Comparison of ENCODE assay signal across 32 cellular contexts in the genomic region with DNA sequence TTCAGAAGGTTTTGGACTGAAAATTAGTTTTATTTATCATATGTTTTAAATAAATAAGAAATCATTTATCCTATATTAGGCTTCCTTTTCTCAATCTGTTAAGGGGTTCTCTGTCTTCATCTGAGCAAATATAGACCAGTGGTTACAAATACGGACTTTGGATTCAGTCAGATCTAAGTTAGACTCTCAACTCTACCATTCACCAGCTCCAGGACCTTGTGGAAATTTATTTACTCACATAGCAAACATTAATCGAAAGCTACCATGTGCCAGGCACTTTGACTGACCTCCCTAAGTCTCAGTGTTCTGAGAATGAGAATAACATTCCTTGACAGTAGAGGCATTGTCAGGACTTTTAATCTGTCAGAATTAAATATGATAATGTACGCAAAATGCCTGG. TPM values are rescaled to one million over a fixed set of nuclear protein-coding genes. Genes with fewer than 3 reads are reported as not detected.
"Had no signal": no experiment of that assay in that cellular context is flagged by ENCODE, and none has a peak within 500 bp of the region (broad histone marks: within the 10 kb centered on the region; RNA-seq: fewer than 3 reads in every experiment).

No MANE protein-coding gene starts in this region.

- H2AFZ ChIP-seq: parathyroid adenoma had no signal

- H3K9me3 ChIP-seq: esophagus muscularis mucosa, gastroesophageal sphincter, heart left ventricle, neutrophil, prostate gland, right atrium auricular region, sigmoid colon, spleen, testis, tibial artery had no signal

- H3K4me1 Mint-ChIP-seq: neural crest cell had no signal

- H3K27me3 ChIP-seq: foreskin keratinocyte, gastroesophageal sphincter, neutrophil, right atrium auricular region, sigmoid colon, spleen, testis had no signal

- H3K4me3 ChIP-seq: coronary artery, esophagus muscularis mucosa, gastroesophageal sphincter, heart left ventricle, lung, prostate gland, right atrium auricular region, sigmoid colon, spleen, testis, tibial artery had no signal

- H3K36me3 ChIP-seq: esophagus muscularis mucosa, gastroesophageal sphincter, heart left ventricle, neutrophil, prostate gland, right atrium auricular region, sigmoid colon, spleen, tibial artery had no signal

- H3K27ac Mint-ChIP-seq: memory B cell; natural killer cell treated with Interleukin-12 subunit alpha and Interleukin-12 subunit beta and Interleukin-15 and Interleukin-18, amount 100 ng/mL, for 72 hours; stimulated activated memory B cell treated with anti-CD40 and anti-IgM and Interleukin-4, amounts not matched to agents 10 μg/mL and 1 μg/mL and 100 μg/mL, for 72 hours; type B pancreatic cell had no signal

- H3K9me3 Mint-ChIP-seq: natural killer cell treated with Interleukin-12 subunit alpha and Interleukin-12 subunit beta and Interleukin-15 and Interleukin-18, amount 100 ng/mL, for 72 hours; neural crest cell; stimulated activated memory B cell treated with anti-CD40 and anti-IgM and Interleukin-4, amounts not matched to agents 10 μg/mL and 1 μg/mL and 100 μg/mL, for 72 hours had no signal

- H3K4me1 ChIP-seq: esophagus muscularis mucosa, foreskin keratinocyte, gastroesophageal sphincter, parathyroid adenoma, prostate gland, right atrium auricular region, sigmoid colon, testis, tibial artery had no signal

- ATAC-seq: foreskin keratinocyte; gastroesophageal sphincter; heart left ventricle; left colon; left ventricle myocardium superior; natural killer cell treated with Interleukin-12 subunit alpha and Interleukin-12 subunit beta and Interleukin-15 and Interleukin-18, amount 100 ng/mL, for 72 hours; stimulated activated naive CD8-positive, alpha-beta T cell treated with anti-CD3 and anti-CD28 coated beads, Interleukin-15, Interleukin-2, amounts not matched to agents 100 U/mL and 50 U/mL, for 24 hours had no signal

- DNase-seq: dermis blood vessel endothelial cell; effector memory CD4-positive, alpha-beta T cell; foreskin keratinocyte; heart left ventricle; hippocampal formation; kidney glomerular epithelial cell; left colon; left ventricle myocardium superior; naive B cell; sigmoid colon; spleen; stimulated activated CD4-positive, alpha-beta T cell treated with anti-CD3 and anti-CD28 coated beads, Interleukin-4, amount 100 ng/mL, for 4 hours; stimulated activated naive CD8-positive, alpha-beta T cell treated with anti-CD3 and anti-CD28 coated beads, Interleukin-15, Interleukin-2, amounts not matched to agents 100 U/mL and 50 U/mL, for 24 hours; testis; tibial artery had no signal

- H3K9ac ChIP-seq: parathyroid adenoma had no signal

- H3K27ac ChIP-seq: coronary artery, esophagus muscularis mucosa, foreskin keratinocyte, gastroesophageal sphincter, heart left ventricle, neutrophil, parathyroid adenoma, prostate gland, right atrium auricular region, sigmoid colon, spleen, testis, tibial artery had no signal

- H3K79me2 ChIP-seq: parathyroid adenoma had no signal

- H3K36me3 Mint-ChIP-seq: natural killer cell treated with Interleukin-12 subunit alpha and Interleukin-12 subunit beta and Interleukin-15 and Interleukin-18, amount 100 ng/mL, for 72 hours; stimulated activated memory B cell treated with anti-CD40 and anti-IgM and Interleukin-4, amounts not matched to agents 10 μg/mL and 1 μg/mL and 100 μg/mL, for 72 hours; type B pancreatic cell had no signal

- H3K4me3 Mint-ChIP-seq: memory B cell; naive B cell; natural killer cell treated with Interleukin-12 subunit alpha and Interleukin-12 subunit beta and Interleukin-15 and Interleukin-18, amount 100 ng/mL, for 72 hours; neural crest cell; stimulated activated memory B cell treated with anti-CD40 and anti-IgM and Interleukin-4, amounts not matched to agents 10 μg/mL and 1 μg/mL and 100 μg/mL, for 72 hours; type B pancreatic cell had no signal

RNA-seq across cellular contexts. Expression of gene KCNK10, which starts 22.3 kb away (rescaled TPM):
- total RNA-seq: dermis blood vessel endothelial cell; endothelial cell of umbilical vein; fibroblast of lung; left ventricle myocardium superior; lung; natural killer cell treated with Interleukin-12 subunit alpha and Interleukin-12 subunit beta and Interleukin-15 and Interleukin-18, amount 100 ng/mL, for 72 hours; omental fat pad; right atrium auricular region; skeletal muscle tissue had no signal
- polyA plus RNA-seq: endothelial cell of umbilical vein, fibroblast of lung had no signal
